Comparison of ENCODE assay signal across 1 cellular context in genomic region chr17:22158364-22158763, GRCh38.
TF ChIP-seq lines count a peak whose summit lies in the region.

No MANE protein-coding gene starts in this region.

TF ChIP-seq in K562, 482 proteins besides CTCF, POLR2A, EP300 and RAD21 (continued from another document):
- TF ChIP-seq ZNF318 (IDR thresholded peaks at IDR 0.05; ENCODE audit: borderline replicate concordance in 1 of 2, low read depth in 1 of 2) (no peak), HDAC1 (IDR thresholded peaks at IDR 0.05) (no peak), ZNF778 (CRISPR knock-in tag; IDR thresholded peaks at IDR 0.05) (no peak), ZNF140 (CRISPR knock-in tag; IDR thresholded peaks at IDR 0.05) (no peak), SAFB2 (IDR thresholded peaks at IDR 0.05; ENCODE audit: borderline replicate concordance, low read depth, low read length, severe bottlenecking) (no peak)
- TF ChIP-seq, protein P1, sequence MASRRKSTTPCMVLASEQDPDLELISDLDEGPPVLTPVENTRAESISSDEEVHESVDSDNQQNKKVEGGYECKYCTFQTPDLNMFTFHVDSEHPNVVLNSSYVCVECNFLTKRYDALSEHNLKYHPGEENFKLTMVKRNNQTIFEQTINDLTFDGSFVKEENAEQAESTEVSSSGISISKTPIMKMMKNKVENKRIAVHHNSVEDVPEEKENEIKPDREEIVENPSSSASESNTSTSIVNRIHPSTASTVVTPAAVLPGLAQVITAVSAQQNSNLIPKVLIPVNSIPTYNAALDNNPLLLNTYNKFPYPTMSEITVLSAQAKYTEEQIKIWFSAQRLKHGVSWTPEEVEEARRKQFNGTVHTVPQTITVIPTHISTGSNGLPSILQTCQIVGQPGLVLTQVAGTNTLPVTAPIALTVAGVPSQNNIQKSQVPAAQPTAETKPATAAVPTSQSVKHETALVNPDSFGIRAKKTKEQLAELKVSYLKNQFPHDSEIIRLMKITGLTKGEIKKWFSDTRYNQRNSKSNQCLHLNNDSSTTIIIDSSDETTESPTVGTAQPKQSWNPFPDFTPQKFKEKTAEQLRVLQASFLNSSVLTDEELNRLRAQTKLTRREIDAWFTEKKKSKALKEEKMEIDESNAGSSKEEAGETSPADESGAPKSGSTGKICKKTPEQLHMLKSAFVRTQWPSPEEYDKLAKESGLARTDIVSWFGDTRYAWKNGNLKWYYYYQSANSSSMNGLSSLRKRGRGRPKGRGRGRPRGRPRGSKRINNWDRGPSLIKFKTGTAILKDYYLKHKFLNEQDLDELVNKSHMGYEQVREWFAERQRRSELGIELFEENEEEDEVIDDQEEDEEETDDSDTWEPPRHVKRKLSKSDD (conservative IDR thresholded peaks at IDR 0.05; ENCODE audit: low read length) = no peak
